Comparison of ENCODE assay signal across 22 cellular contexts in genomic region chr22:47016636-47017035, GRCh38.
"Had no signal": no experiment of that assay in that cellular context is flagged by ENCODE, and none has a peak within 500 bp of the region (broad histone marks: within the 10 kb centered on the region; RNA-seq: fewer than 3 reads in every experiment).

No MANE protein-coding gene starts in this region.

- FAIRE-seq: TTC549 had no signal

- H3K4me3 Mint-ChIP-seq: activated CD4-positive, alpha-beta memory T cell treated with anti-CD3 and anti-CD28 coated beads for 36 hours; activated CD4-positive, alpha-beta T cell treated with anti-CD3 and anti-CD28 coated beads, Interleukin-2, amount 10 ng/mL, durations not matched to agents 7 days and 5 days; activated T-cell treated with anti-CD3 and anti-CD28 coated beads, Interleukin-2, amount 50 U/mL, for 4 hours; T-helper 17 cell had no signal

- ATAC-seq: activated T-cell treated with anti-CD3 and anti-CD28 coated beads, Interleukin-2, amount 50 U/mL, for 4 hours; T-helper 17 cell had no signal

- H3K27ac Mint-ChIP-seq: activated CD4-positive, alpha-beta memory T cell treated with anti-CD3 and anti-CD28 coated beads for 36 hours; activated CD4-positive, alpha-beta T cell treated with anti-CD3 and anti-CD28 coated beads, Interleukin-2, amount 10 ng/mL, durations not matched to agents 7 days and 5 days; T-helper 17 cell had no signal

- H3K9me3 Mint-ChIP-seq: activated T-cell treated with anti-CD3 and anti-CD28 coated beads, Interleukin-2, amount 50 U/mL, for 4 hours had no signal

- H3K4me1 Mint-ChIP-seq: activated CD4-positive, alpha-beta T cell treated with anti-CD3 and anti-CD28 coated beads, Interleukin-2, amount 10 ng/mL, durations not matched to agents 7 days and 5 days had no signal

- H3K27me3 ChIP-seq: brain microvascular endothelial cell, cardiac muscle cell, Peyer's patch had no signal

- H3K4me3 ChIP-seq: cardiac muscle cell, Peyer's patch had no signal

- DNase-seq: activated CD4-positive, alpha-beta memory T cell treated with anti-CD3 and anti-CD28 coated beads for 36 hours; activated CD4-positive, alpha-beta T cell treated with anti-CD3 and anti-CD28 coated beads, Interleukin-2, amount 10 ng/mL, durations not matched to agents 7 days and 5 days; activated CD4-positive, CD25-positive, alpha-beta regulatory T cell; activated CD8-positive, alpha-beta memory T cell treated with anti-CD3 and anti-CD28 coated beads for 24 hours; activated naive CD4-positive, alpha-beta T cell treated with anti-CD3 and anti-CD28 coated beads, Interleukin-2, amount 50 U/mL, for 16 hours; activated T-cell treated with anti-CD3 and anti-CD28 coated beads, Interleukin-2, amount 50 U/mL, for 4 hours; brain microvascular endothelial cell; cerebellar nuclear complex; KG1; NCI-H1048; NCI-H146; NCI-H187 treated with DMSO at 0.1 percent for 48 hours; NCI-H2081 treated with DMSO at 0.1 percent for 48 hours; NCI-H446; NCI-H524; SHP77 treated with DMSO at 0.1 percent for 48 hours; T-helper 17 cell; T-helper 9 cell had no signal

- H3K27ac ChIP-seq: brain microvascular endothelial cell, cardiac muscle cell, Peyer's patch, VCaP had no signal

- H3K27me3 Mint-ChIP-seq: activated CD4-positive, alpha-beta memory T cell treated with anti-CD3 and anti-CD28 coated beads for 36 hours; activated CD4-positive, alpha-beta T cell treated with anti-CD3 and anti-CD28 coated beads, Interleukin-2, amount 10 ng/mL, durations not matched to agents 7 days and 5 days; T-helper 17 cell had no signal

- H3K36me3 ChIP-seq: brain microvascular endothelial cell, cardiac muscle cell had no signal

- H3K4me1 ChIP-seq: Peyer's patch had no signal
